In the genomic region with DNA sequence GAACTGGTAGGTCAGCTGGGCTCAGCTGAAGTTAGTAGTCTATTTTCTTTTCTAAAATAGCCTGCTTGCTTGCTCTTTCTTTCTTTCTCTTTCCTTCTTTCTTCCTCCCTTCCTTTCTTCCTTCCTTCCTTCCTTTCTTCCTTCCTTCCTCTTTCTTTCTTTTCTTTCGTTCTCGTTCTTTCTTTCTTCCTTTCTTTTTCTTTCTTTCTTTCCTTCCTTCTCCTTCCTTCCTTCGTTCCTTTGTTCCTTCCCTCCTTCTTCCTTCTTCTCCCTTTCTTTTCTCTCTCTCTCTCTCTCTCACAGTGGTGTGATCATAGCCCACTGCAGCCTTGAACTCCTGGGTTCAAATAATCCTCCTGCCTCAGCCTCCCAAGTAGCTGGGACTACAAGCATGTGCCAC, we compare ENCODE assay signal across 33 cellular contexts.
"Had no signal": no experiment of that assay in that cellular context is flagged by ENCODE, and none has a peak within 500 bp of the region (broad histone marks: within the 10 kb centered on the region; RNA-seq: fewer than 3 reads in every experiment).

No MANE protein-coding gene starts in this region.

- DNase-seq: MG63, MM.1S, NCI-H1048, NCI-H1092, NCI-H1092 treated with DMSO at 0.1 percent for 48 hours, NCI-H1105, NCI-H1105 treated with DMSO at 0.1 percent for 48 hours, NCI-H1417, NCI-H1417 treated with DMSO at 0.1 percent for 48 hours, NCI-H1436, NCI-H1436 treated with DMSO at 0.1 percent for 48 hours, NCI-H146, NCI-H1694, NCI-H1694 treated with DMSO at 0.1 percent for 48 hours, NCI-H187, NCI-H187 treated with DMSO at 0.1 percent for 48 hours, NCI-H1930, NCI-H2029, NCI-H2029 treated with DMSO at 0.1 percent for 48 hours, NCI-H2081, NCI-H2081 treated with DMSO at 0.1 percent for 48 hours, NCI-H2107, NCI-H2171, NCI-H2171 treated with DMSO at 0.1 percent for 48 hours, NCI-H2227 treated with DMSO at 0.1 percent for 48 hours, NCI-H226, NCI-H345, NCI-H446, NCI-H446 treated with DMSO at 0.1 percent for 48 hours, NCI-H510A, NCI-H510A treated with DMSO at 0.1 percent for 48 hours, NCI-H524, NCI-H524 treated with DMSO at 0.1 percent for 48 hours had no signal

- H3K36me3 ChIP-seq: MG63 had no signal

- H3K4me3 ChIP-seq: MG63 had no signal

- H3K9me3 ChIP-seq: MG63 had no signal
